Comparison of ENCODE assay signal across 8 cellular contexts in the genomic region with DNA sequence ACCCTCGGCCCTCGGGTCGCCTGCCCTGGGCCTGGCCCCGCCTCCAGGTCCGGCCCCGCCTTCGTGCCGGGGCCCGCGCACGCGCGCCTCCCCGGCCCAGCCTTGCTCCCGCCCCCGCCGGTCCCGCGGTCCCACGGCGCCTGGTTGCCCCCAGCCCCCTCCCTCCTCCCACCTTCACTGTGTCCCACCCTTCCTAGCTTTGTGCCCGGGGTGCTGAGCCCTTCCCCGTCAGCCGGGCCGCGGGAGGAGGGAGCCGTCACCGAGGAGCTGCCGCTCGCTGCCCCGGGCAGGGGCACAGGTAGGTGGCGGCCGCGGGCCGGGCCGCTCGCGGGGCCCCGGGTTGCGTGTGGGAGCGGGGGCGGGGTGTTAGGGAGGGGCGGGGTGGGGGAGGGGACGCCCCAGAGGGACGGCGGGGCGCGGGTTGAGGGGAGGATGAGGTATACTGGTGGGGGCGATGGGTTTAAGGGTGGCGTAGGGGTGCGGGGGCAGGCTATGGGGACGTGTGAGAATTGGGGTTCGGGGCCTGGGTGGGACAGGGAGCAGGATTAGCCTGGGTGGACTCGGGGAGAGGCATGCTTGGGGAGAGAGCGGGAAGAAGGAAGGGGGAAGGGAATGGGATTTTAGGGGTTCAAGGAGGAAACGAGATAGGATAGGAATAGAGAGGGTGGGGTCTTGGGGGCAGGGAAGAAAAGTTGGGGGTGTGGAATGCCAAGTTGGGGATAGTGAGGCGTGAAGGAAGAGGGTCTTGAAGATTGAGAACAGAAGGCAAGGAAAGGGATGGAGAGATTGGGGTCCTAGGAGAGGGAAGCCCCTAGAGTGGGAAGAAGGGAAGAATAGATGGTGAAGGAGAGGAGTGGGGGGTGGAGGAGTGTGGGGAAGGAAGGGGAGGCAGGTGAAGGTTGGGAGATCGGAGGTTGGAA. TPM values are rescaled to one million over a fixed set of nuclear protein-coding genes. Genes with fewer than 3 reads are reported as not detected.
DNase-seq lines count a peak whose midpoint lies in the region; ATAC-seq lines count a peak whose summit lies in the region.

A gene with protein sequence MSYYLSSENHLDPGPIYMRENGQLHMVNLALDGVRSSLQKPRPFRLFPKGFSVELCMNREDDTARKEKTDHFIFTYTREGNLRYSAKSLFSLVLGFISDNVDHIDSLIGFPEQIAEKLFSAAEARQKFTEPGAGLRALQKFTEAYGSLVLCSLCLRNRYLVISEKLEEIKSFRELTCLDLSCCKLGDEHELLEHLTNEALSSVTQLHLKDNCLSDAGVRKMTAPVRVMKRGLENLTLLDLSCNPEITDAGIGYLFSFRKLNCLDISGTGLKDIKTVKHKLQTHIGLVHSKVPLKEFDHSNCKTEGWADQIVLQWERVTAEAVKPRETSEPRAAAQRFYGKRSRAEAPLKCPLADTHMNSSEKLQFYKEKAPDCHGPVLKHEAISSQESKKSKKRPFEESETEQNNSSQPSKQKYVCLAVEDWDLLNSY (plus strand): TSS at position 99 of the 920 bp plus-strand sequence. CDS start 5,650 bp downstream, outside the sequence.

- peaks cover 6% of the 10 kb centered on the region; the same call in 1 of the 2 replicates for H3K9me2 ChIP-seq in GM23248 (ENCODE audit: insufficient read depth)

- H2AFZ ChIP-seq in GM23248 = peak within 1 kb of the TSS; percentile 98

- H3K27ac Mint-ChIP-seq in activated naive CD4-positive, alpha-beta T cell treated with anti-CD3 and anti-CD28 coated beads, Interleukin-2, amount 10 ng/mL, durations not matched to agents 7 days and 5 days = peak within 1 kb of the TSS; percentile 97
- peak within 1 kb of the TSS; percentile 92 for H3K27ac Mint-ChIP-seq in activated naive CD8-positive, alpha-beta T cell treated with anti-CD3 and anti-CD28 coated beads, Interleukin-2, amount 10 ng/mL, durations not matched to agents 7 days and 5 days

- peaks cover 25% of the 10 kb centered on the region for H3K4me1 ChIP-seq in GM23248 (ENCODE audit: insufficient read depth)
- no peaks in the 10 kb centered on the region; the same call in 1 of the 2 replicates for H3K4me1 ChIP-seq in iPS DF 6.9 (ENCODE audit: control insufficient read depth, insufficient read depth, low read length)
- peaks cover 17 to 22% (median 22%) of the 10 kb centered on the region in 3 donors for H3K4me1 ChIP-seq in skeletal muscle tissue (ENCODE audit: control insufficient read depth in 3 of 3, insufficient read depth in 3 of 3, low read length in 3 of 3)

- no peaks in the 10 kb centered on the region for H3K27me3 Mint-ChIP-seq in activated naive CD4-positive, alpha-beta T cell treated with anti-CD3 and anti-CD28 coated beads, Interleukin-2, amount 10 ng/mL, durations not matched to agents 7 days and 5 days
- no peaks in the 10 kb centered on the region for H3K27me3 Mint-ChIP-seq in activated naive CD8-positive, alpha-beta T cell treated with anti-CD3 and anti-CD28 coated beads, Interleukin-2, amount 10 ng/mL, durations not matched to agents 7 days and 5 days

- no peak for DNase-seq in activated naive CD4-positive, alpha-beta T cell treated with anti-CD3 and anti-CD28 coated beads, Interleukin-2, amount 10 ng/mL, durations not matched to agents 7 days and 5 days
- no peak for DNase-seq in activated naive CD4-positive, alpha-beta T cell treated with Interleukin-2 at 50 U/mL for 16 hours
- peak; percentile 94 for DNase-seq in GM23248
- peak; percentile 87 for DNase-seq in KG1 (lab: John Stamatoyannopoulos, UW)
- DNase-seq in activated naive CD8-positive, alpha-beta T cell treated with anti-CD3 and anti-CD28 coated beads, Interleukin-2, amount 10 ng/mL, durations not matched to agents 7 days and 5 days = no peak
- no peak for DNase-seq in iPS DF 6.9 (ENCODE audit: low read depth, low spot score)
- no peak for DNase-seq in NK-92 treated with Interleukin-12 subunit alpha and Interleukin-12 subunit beta, amount 100 ng/mL, for 24 hours (lab: John Stamatoyannopoulos, UW)

- no peaks in the 10 kb centered on the region for H4K20me1 ChIP-seq in GM23248 (ENCODE audit: insufficient read depth)

- H3K4me2 ChIP-seq in GM23248 (ENCODE audit: unreplicated experiment) = peak within 1 kb of the TSS; percentile 92

- H3K9ac ChIP-seq in GM23248 (peak within 1 kb of the TSS; percentile 95), skeletal muscle tissue (ENCODE audit: low read depth in 1 of 3, low read length in 3 of 3) (peak within 1 kb of the TSS; percentile 78 to 88 (median 87))

- peak within 1 kb of the TSS; percentile 97 for H3K4me3 Mint-ChIP-seq in activated naive CD4-positive, alpha-beta T cell treated with anti-CD3 and anti-CD28 coated beads, Interleukin-2, amount 10 ng/mL, durations not matched to agents 7 days and 5 days
- peak within 1 kb of the TSS; percentile 97 for H3K4me3 Mint-ChIP-seq in activated naive CD8-positive, alpha-beta T cell treated with anti-CD3 and anti-CD28 coated beads, Interleukin-2, amount 10 ng/mL, durations not matched to agents 7 days and 5 days

- H3K9me3 ChIP-seq in GM23248 (ENCODE audit: low read depth) (no peaks in the 10 kb centered on the region), iPS DF 6.9 (ENCODE audit: control insufficient read depth, insufficient read depth, low read length) (no peaks in the 10 kb centered on the region), skeletal muscle tissue (ENCODE audit: control insufficient read depth in 3 of 3, low read length in 3 of 3) (no peaks in the 10 kb centered on the region)

- H3K4me3 ChIP-seq in GM23248 (peak within 1 kb of the TSS; percentile 97), iPS DF 6.9 (ENCODE audit: low read length) (peak within 1 kb of the TSS; percentile 70), skeletal muscle tissue (ENCODE audit: low read length in 3 of 3) (peak within 1 kb of the TSS; percentile 86 to 93 (median 86))

- POLR2A ChIA-PET in activated naive CD8-positive, alpha-beta T cell treated with anti-CD3 and anti-CD28 coated beads, Interleukin-2, amount 10 ng/mL, durations not matched to agents 7 days and 5 days (lab: Charles Lee) = interaction anchor here (0.6 to 3.2 kb wide), 14 partner anchors 10 to 855 kb away, joined by 3 to 28 read pairs (median 6); a partner anchor contains a TSS

- peak; percentile 69 for ATAC-seq in activated naive CD8-positive, alpha-beta T cell treated with anti-CD3 and anti-CD28 coated beads, Interleukin-2, amount 10 ng/mL, durations not matched to agents 7 days and 5 days (ENCODE audit: low read depth)

- peaks cover 92% of the 10 kb centered on the region for H3K79me2 ChIP-seq in GM23248 (ENCODE audit: insufficient read depth)

- H3F3A ChIP-seq in GM23248 (ENCODE audit: insufficient read depth) = no peaks in the 10 kb centered on the region

- no peaks in the 10 kb centered on the region for H3K9me3 Mint-ChIP-seq in activated naive CD4-positive, alpha-beta T cell treated with anti-CD3 and anti-CD28 coated beads, Interleukin-2, amount 10 ng/mL, durations not matched to agents 7 days and 5 days
- no peaks in the 10 kb centered on the region for H3K9me3 Mint-ChIP-seq in activated naive CD8-positive, alpha-beta T cell treated with anti-CD3 and anti-CD28 coated beads, Interleukin-2, amount 10 ng/mL, durations not matched to agents 7 days and 5 days

- H3K36me3 ChIP-seq in GM23248 (ENCODE audit: low read depth) = no peaks in the 10 kb centered on the region
- H3K36me3 ChIP-seq in iPS DF 6.9 (ENCODE audit: control insufficient read depth, insufficient read depth, low read length) = no peaks in the 10 kb centered on the region
- no peaks in the 10 kb centered on the region for H3K36me3 ChIP-seq in skeletal muscle tissue (ENCODE audit: control insufficient read depth in 3 of 3, insufficient read depth in 3 of 3, low read length in 3 of 3)

- H3K27ac ChIP-seq in GM23248 (peak within 1 kb of the TSS; percentile 86), iPS DF 6.9 (ENCODE audit: low read length) (no peak within 1 kb of the TSS), skeletal muscle tissue (ENCODE audit: low read depth, low read length) (peak within 1 kb of the TSS; percentile 84)

- WGBS in GM23248 (ENCODE audit: low coverage in 1 of 2, low lambda C conversion rate in 2 of 2, missing lambda C conversion rate in 2 of 2), 2 experiments = 1 to 2% methylated on average over 16 to 55 of the region's 58 CpGs
- WGBS in iPS DF 6.9 (ENCODE audit: insufficient coverage, insufficient read length) = no CpG with 5 or more reads among the region's 58 CpGs

- H3K4me1 Mint-ChIP-seq in activated naive CD4-positive, alpha-beta T cell treated with anti-CD3 and anti-CD28 coated beads, Interleukin-2, amount 10 ng/mL, durations not matched to agents 7 days and 5 days = peaks cover 57% of the 10 kb centered on the region
- peaks cover 45% of the 10 kb centered on the region for H3K4me1 Mint-ChIP-seq in activated naive CD8-positive, alpha-beta T cell treated with anti-CD3 and anti-CD28 coated beads, Interleukin-2, amount 10 ng/mL, durations not matched to agents 7 days and 5 days

- CTCF ChIA-PET in activated naive CD4-positive, alpha-beta T cell treated with anti-CD3 and anti-CD28 coated beads, Interleukin-2, amount 10 ng/mL, durations not matched to agents 7 days and 5 days (lab: Charles Lee) = interaction anchor here (1.0 to 4.6 kb wide), 12 partner anchors 10 to 86 kb away, joined by 3 to 67 read pairs (median 6); a partner anchor contains a TSS

- H3K27me3 ChIP-seq in GM23248 (replicated peaks; ENCODE audit: insufficient read depth) (no peaks in the 10 kb centered on the region), iPS DF 6.9 (ENCODE audit: control insufficient read depth, insufficient read depth, low read length) (no peaks in the 10 kb centered on the region), skeletal muscle tissue (ENCODE audit: control insufficient read depth in 3 of 3, insufficient read depth in 3 of 3, low read length in 3 of 3) (no peaks in the 10 kb centered on the region)

- H3K36me3 Mint-ChIP-seq in activated naive CD4-positive, alpha-beta T cell treated with anti-CD3 and anti-CD28 coated beads, Interleukin-2, amount 10 ng/mL, durations not matched to agents 7 days and 5 days = peaks cover 24% of the 10 kb centered on the region
- peaks cover 22% of the 10 kb centered on the region for H3K36me3 Mint-ChIP-seq in activated naive CD8-positive, alpha-beta T cell treated with anti-CD3 and anti-CD28 coated beads, Interleukin-2, amount 10 ng/mL, durations not matched to agents 7 days and 5 days

- in situ Hi-C loops in GM23248 (cut with MboI) = no loop called here

RNA-seq across cellular contexts. Expression of the gene that starts here (rescaled TPM):
- total RNA-seq in GM23248 (2014; rRNA removed; shearing (Covaris generic)) = 41.8 and 42.0 TPM in 2 replicates
- polyA plus RNA-seq in GM23248 (2016; fragmentation: Nextera tagmentation; extraction: Ambion mirVana) = 44.6 and 46.9 TPM in 2 replicates
- total RNA-seq in activated naive CD8-positive, alpha-beta T cell treated with anti-CD3 and anti-CD28 coated beads, Interleukin-2, amount 10 ng/mL, durations not matched to agents 7 days and 5 days = 10 to 100 TPM; 18.8 to 20.2 TPM
- 14.1 TPM for total RNA-seq in skeletal muscle tissue

Comparison
In these comparisons a context has a peak if more than half of its experiments do, and no peak if none do; other contexts are left out.
1. DNase-seq: peak in GM23248 (single experiment) and KG1 (single experiment); none in activated naive CD4-positive, alpha-beta T cell treated with anti-CD3 and anti-CD28 coated beads, Interleukin-2, amount 10 ng/mL, durations not matched to agents 7 days and 5 days (single experiment), activated naive CD4-positive, alpha-beta T cell treated with Interleukin-2 at 50 U/mL for 16 hours (single experiment), activated naive CD8-positive, alpha-beta T cell treated with anti-CD3 and anti-CD28 coated beads, Interleukin-2, amount 10 ng/mL, durations not matched to agents 7 days and 5 days (single experiment), iPS DF 6.9 (single experiment) and NK-92 treated with Interleukin-12 subunit alpha and Interleukin-12 subunit beta, amount 100 ng/mL, for 24 hours (single experiment).
2. Peak in every context shown above with its lines, with median percentiles within 50 percentile points of each other: H3K4me3 ChIP-seq.